In the genomic region with DNA sequence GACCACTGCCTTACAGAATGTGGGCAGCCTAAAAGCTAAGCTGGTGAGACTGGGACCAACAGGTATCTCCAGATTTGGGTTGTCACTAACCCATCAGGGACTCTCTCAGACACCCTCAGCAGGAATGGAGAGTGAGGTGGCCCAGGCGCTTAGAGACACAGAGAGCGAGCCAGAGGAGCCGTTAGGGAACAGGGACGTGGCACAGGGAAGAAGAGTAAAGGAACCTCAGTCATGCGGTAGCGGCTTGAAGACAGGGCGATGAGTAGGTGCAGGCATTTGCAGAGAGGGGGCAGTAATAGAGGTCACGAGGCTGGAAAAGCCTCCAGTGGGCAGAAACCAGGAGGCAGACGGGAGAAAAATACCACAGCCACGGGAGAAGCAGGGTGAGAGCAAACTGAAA, we compare ENCODE assay signal across 1 cellular context.
TF ChIP-seq lines count a peak whose summit lies in the region.

No MANE protein-coding gene starts in this region.

TF ChIP-seq in K562, 482 proteins besides CTCF, POLR2A, EP300 and RAD21:
- TF ChIP-seq ZBTB33 (CRISPR knock-in tag; IDR thresholded peaks at IDR 0.05): peak; percentile 76; the same call in 1 of the 2 replicates
- no peak for TF ChIP-seq SNRNP70 (optimal IDR thresholded peaks at IDR 0.05; ENCODE audit: low read depth, low read length)
- TF ChIP-seq, protein P1, sequence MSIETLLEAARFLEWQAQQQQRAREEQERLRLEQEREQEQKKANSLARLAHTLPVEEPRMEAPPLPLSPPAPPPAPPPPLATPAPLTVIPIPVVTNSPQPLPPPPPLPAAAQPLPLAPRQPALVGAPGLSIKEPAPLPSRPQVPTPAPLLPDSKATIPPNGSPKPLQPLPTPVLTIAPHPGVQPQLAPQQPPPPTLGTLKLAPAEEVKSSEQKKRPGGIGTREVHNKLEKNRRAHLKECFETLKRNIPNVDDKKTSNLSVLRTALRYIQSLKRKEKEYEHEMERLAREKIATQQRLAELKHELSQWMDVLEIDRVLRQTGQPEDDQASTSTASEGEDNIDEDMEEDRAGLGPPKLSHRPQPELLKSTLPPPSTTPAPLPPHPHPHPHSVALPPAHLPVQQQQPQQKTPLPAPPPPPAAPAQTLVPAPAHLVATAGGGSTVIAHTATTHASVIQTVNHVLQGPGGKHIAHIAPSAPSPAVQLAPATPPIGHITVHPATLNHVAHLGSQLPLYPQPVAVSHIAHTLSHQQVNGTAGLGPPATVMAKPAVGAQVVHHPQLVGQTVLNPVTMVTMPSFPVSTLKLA (conservative IDR thresholded peaks at IDR 0.05): no peak
- no peak for TF ChIP-seq CBX8 (IDR thresholded peaks at IDR 0.05; ENCODE audit: borderline replicate concordance, extremely low read depth, low read depth, low read length, poor library complexity, severe bottlenecking)
- TF ChIP-seq ARID2 (IDR thresholded peaks at IDR 0.05): no peak
